ENCODE assay signal across 1 cellular context in the genomic region with DNA sequence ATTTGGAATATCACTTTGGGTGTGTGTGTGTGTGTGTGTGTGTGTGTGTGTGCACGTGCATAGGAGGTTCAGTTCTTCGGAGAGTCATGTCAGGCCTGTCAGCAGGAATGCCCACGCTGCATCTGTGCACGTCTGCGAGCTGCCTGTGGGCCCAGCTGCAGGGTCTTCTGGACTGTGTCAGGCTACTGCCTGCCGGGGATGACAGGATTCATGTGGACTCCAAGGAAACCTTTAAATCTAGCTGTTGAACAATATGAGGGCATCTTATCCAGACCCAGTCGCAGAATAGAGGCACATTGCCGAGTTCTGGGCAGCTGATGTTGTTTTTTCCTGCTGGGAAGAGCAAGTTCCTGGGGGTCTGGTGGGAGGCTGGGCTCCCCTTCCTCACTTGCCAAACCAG.
TF ChIP-seq lines count a peak whose summit lies in the region.

No MANE protein-coding gene starts in this region.

TF ChIP-seq in HepG2, 621 proteins besides CTCF, POLR2A, EP300 and RAD21:
- TF ChIP-seq ZMYM3 (CRISPR knock-in tag; IDR thresholded peaks at IDR 0.05) (no peak), ZNF790 (CRISPR knock-in tag; IDR thresholded peaks at IDR 0.05; ENCODE audit: borderline replicate concordance) (no peak), MAFG (CRISPR knock-in tag; IDR thresholded peaks at IDR 0.05) (no peak)
- TF ChIP-seq, protein P1, sequence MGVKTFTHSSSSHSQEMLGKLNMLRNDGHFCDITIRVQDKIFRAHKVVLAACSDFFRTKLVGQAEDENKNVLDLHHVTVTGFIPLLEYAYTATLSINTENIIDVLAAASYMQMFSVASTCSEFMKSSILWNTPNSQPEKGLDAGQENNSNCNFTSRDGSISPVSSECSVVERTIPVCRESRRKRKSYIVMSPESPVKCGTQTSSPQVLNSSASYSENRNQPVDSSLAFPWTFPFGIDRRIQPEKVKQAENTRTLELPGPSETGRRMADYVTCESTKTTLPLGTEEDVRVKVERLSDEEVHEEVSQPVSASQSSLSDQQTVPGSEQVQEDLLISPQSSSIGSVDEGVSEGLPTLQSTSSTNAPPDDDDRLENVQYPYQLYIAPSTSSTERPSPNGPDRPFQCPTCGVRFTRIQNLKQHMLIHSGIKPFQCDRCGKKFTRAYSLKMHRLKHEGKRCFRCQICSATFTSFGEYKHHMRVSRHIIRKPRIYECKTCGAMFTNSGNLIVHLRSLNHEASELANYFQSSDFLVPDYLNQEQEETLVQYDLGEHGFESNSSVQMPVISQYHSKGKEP (CRISPR knock-in tag; IDR thresholded peaks at IDR 0.05), result no peak
- TF ChIP-seq, protein P2, sequence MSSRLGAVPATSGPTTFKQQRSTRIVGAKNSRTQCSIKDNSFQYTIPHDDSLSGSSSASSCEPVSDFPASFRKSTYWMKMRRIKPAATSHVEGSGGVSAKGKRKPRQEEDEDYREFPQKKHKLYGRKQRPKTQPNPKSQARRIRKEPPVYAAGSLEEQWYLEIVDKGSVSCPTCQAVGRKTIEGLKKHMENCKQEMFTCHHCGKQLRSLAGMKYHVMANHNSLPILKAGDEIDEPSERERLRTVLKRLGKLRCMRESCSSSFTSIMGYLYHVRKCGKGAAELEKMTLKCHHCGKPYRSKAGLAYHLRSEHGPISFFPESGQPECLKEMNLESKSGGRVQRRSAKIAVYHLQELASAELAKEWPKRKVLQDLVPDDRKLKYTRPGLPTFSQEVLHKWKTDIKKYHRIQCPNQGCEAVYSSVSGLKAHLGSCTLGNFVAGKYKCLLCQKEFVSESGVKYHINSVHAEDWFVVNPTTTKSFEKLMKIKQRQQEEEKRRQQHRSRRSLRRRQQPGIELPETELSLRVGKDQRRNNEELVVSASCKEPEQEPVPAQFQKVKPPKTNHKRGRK (CRISPR knock-in tag; IDR thresholded peaks at IDR 0.05), result no peak
TF ChIP-seq in HepG2: peak in this region for 0.
